In genomic region chr2:6626406-6627012, GRCh38 we compare ENCODE assay signal across 18 cellular contexts.
DNase-seq lines count a peak whose midpoint lies in the region; TF ChIP-seq lines count a peak whose summit lies in the region.
"Had no signal": no experiment of that assay in that cellular context is flagged by ENCODE, and none has a peak within 500 bp of the region (broad histone marks: within the 10 kb centered on the region; RNA-seq: fewer than 3 reads in every experiment).

No MANE protein-coding gene starts in this region.

- H3K9ac ChIP-seq in fibroblast of lung (ENCODE audit: insufficient read depth, low read length) (no peak overlapping the region), smooth muscle cell (ENCODE audit: low read depth) (peak overlapping the region; percentile 55)

- H3K9me3 Mint-ChIP-seq in HFFc6 = peaks cover 28% of the 10 kb centered on the region

- H3K27me3 ChIP-seq in fibroblast of lung (ENCODE audit: control insufficient read depth, insufficient read depth, low read length) (no peaks in the 10 kb centered on the region), smooth muscle cell (ENCODE audit: low read depth) (no peaks in the 10 kb centered on the region)

- H3K4me1 Mint-ChIP-seq in HFFc6 (ENCODE audit: low read depth) = no peaks in the 10 kb centered on the region; the same call in 1 of the 2 replicates
- H3K4me1 Mint-ChIP-seq: CD4-positive, CD25-positive, alpha-beta regulatory T cell had no signal

- intact Hi-C loops in head of caudate nucleus (cut with DNase I) = no loop called here

- H3K4me3 ChIP-seq in astrocyte of the cerebellum (ENCODE audit: low read depth, low read length) (no peak overlapping the region), fibroblast of lung (replicated peaks in 1 of 4; ENCODE audit: control extremely low read depth in 1 of 4, insufficient read depth in 1 of 4, low read depth in 3 of 4, low read length in 4 of 4) (no peak overlapping the region), smooth muscle cell (no peak overlapping the region)

- no peaks in the 10 kb centered on the region; the same call in 1 of the 2 replicates for H3K27me3 Mint-ChIP-seq in HFFc6 (ENCODE audit: insufficient read depth)
- H3K27me3 Mint-ChIP-seq: CD4-positive, CD25-positive, alpha-beta regulatory T cell had no signal

- H4K20me1 ChIP-seq in fibroblast of lung (ENCODE audit: control insufficient read depth, extremely low read depth, insufficient read depth, low read length) = no peaks in the 10 kb centered on the region
- H4K20me1 ChIP-seq in smooth muscle cell (ENCODE audit: low read depth) = no peaks in the 10 kb centered on the region

- 40% methylated on average over 8 of the region's 8 CpGs for WGBS in smooth muscle cell (ENCODE audit: low lambda C conversion rate)

- H3K79me2 ChIP-seq in fibroblast of lung (ENCODE audit: control insufficient read depth, insufficient read depth, low read length) = no peaks in the 10 kb centered on the region
- H3K79me2 ChIP-seq in smooth muscle cell (ENCODE audit: low read depth) = no peaks in the 10 kb centered on the region

- H3K4me1 ChIP-seq in fibroblast of lung (ENCODE audit: control insufficient read depth, extremely low read depth, insufficient read depth, low read length) = no peaks in the 10 kb centered on the region
- peaks cover 6% of the 10 kb centered on the region for H3K4me1 ChIP-seq in smooth muscle cell (ENCODE audit: low read depth)

- H3K27ac Mint-ChIP-seq in HFFc6 = no peak overlapping the region
- H3K27ac Mint-ChIP-seq: CD4-positive, CD25-positive, alpha-beta regulatory T cell had no signal

- no peak overlapping the region for H3K4me3 Mint-ChIP-seq in HFFc6
- H3K4me3 Mint-ChIP-seq: CD4-positive, CD25-positive, alpha-beta regulatory T cell had no signal

- H2AFZ ChIP-seq in fibroblast of lung (ENCODE audit: low read length) = no peak overlapping the region
- no peak overlapping the region for H2AFZ ChIP-seq in smooth muscle cell (ENCODE audit: low read depth)

- H3F3A ChIP-seq in smooth muscle cell (ENCODE audit: low read depth) = no peaks in the 10 kb centered on the region

- peak; percentile 2 for DNase-seq in HFFc6
- DNase-seq in astrocyte of the cerebellum (ENCODE audit: low read depth) = peak; percentile 1
- DNase-seq in fibroblast of lung (ENCODE audit: low read depth in 2 of 2) = peak; percentile 2 to 6
- no peak for DNase-seq in smooth muscle cell (lab: John Stamatoyannopoulos, UW; ENCODE audit: unreplicated experiment)
- no peak for DNase-seq in stimulated activated CD4-positive, alpha-beta T cell treated with anti-CD3 and anti-CD28 coated beads, Interleukin-2, amount 100 ng/mL, for 24 hours
- no peak for DNase-seq in NCI-H524 treated with DMSO at 0.1 percent for 48 hours (lab: John Stamatoyannopoulos, UW)
- no peak for DNase-seq in head of caudate nucleus
- DNase-seq: CD4-positive, CD25-positive, alpha-beta regulatory T cell; COR-L47; DMS79; GOT3; Karpas-422; NCI-H1694 treated with DMSO at 0.1 percent for 48 hours; NCI-H2081 treated with DMSO at 0.1 percent for 48 hours; NCI-H2171 treated with DMSO at 0.1 percent for 48 hours; NCI-H526 treated with DMSO at 0.1 percent for 48 hours; OCI-M1; Right ventricle myocardium superior had no signal

- in situ Hi-C loops in astrocyte of the cerebellum (cut with HindIII; ENCODE audit: low sequenced_read_pairs) = no loop called here

- H3K36me3 Mint-ChIP-seq in HFFc6 (ENCODE audit: low read depth) = no peaks in the 10 kb centered on the region
- H3K36me3 Mint-ChIP-seq: CD4-positive, CD25-positive, alpha-beta regulatory T cell had no signal

- no peak for TF ChIP-seq CTCF in HFFc6 (IDR thresholded peaks at IDR 0.05)
- TF ChIP-seq CTCF in astrocyte of the cerebellum (IDR thresholded peaks at IDR 0.05; ENCODE audit: low read depth, low read length, missing control alignments) = no peak
- no peak for TF ChIP-seq CTCF in fibroblast of lung (conservative IDR thresholded peaks at IDR 0.05 in 1 of 2, IDR thresholded peaks at IDR 0.05 in 1 of 2; ENCODE audit: low read depth in 1 of 2, low read length in 2 of 2)
- no peak for TF ChIP-seq CTCF in smooth muscle cell (IDR thresholded peaks at IDR 0.05; ENCODE audit: borderline replicate concordance, insufficient read depth, poor library complexity, severe bottlenecking)

- H3K27ac ChIP-seq in fibroblast of lung (ENCODE audit: insufficient read depth, low read length) = no peak overlapping the region
- H3K27ac ChIP-seq in smooth muscle cell (ENCODE audit: low read depth) = peak overlapping the region; percentile 89

- no peak overlapping the region for H3K4me2 ChIP-seq in fibroblast of lung (ENCODE audit: extremely low read depth, insufficient read depth, low read length)
- H3K4me2 ChIP-seq in smooth muscle cell = peak overlapping the region; percentile 71

- no peaks in the 10 kb centered on the region for H3K36me3 ChIP-seq in fibroblast of lung (ENCODE audit: control insufficient read depth, insufficient read depth, low read length)
- H3K36me3 ChIP-seq in smooth muscle cell (ENCODE audit: low read depth) = no peaks in the 10 kb centered on the region

- H3K9me3 ChIP-seq in fibroblast of lung (ENCODE audit: control insufficient read depth, insufficient read depth, low read depth, low read length) = no peaks in the 10 kb centered on the region
- no peaks in the 10 kb centered on the region for H3K9me3 ChIP-seq in smooth muscle cell (replicated peaks; ENCODE audit: low read depth)

Comparison
In these comparisons a context has a peak if more than half of its experiments do, and no peak if none do; other contexts are left out.
1. DNase-seq: peak in HFFc6 (single experiment), astrocyte of the cerebellum (single experiment) and fibroblast of lung (2 of 2); none in smooth muscle cell (single experiment), stimulated activated CD4-positive, alpha-beta T cell treated with anti-CD3 and anti-CD28 coated beads, Interleukin-2, amount 100 ng/mL, for 24 hours (0 of 2), NCI-H524 treated with DMSO at 0.1 percent for 48 hours (single experiment) and head of caudate nucleus (0 of 42).